Comparison of ENCODE assay signal across 7 cellular contexts in the genomic region with DNA sequence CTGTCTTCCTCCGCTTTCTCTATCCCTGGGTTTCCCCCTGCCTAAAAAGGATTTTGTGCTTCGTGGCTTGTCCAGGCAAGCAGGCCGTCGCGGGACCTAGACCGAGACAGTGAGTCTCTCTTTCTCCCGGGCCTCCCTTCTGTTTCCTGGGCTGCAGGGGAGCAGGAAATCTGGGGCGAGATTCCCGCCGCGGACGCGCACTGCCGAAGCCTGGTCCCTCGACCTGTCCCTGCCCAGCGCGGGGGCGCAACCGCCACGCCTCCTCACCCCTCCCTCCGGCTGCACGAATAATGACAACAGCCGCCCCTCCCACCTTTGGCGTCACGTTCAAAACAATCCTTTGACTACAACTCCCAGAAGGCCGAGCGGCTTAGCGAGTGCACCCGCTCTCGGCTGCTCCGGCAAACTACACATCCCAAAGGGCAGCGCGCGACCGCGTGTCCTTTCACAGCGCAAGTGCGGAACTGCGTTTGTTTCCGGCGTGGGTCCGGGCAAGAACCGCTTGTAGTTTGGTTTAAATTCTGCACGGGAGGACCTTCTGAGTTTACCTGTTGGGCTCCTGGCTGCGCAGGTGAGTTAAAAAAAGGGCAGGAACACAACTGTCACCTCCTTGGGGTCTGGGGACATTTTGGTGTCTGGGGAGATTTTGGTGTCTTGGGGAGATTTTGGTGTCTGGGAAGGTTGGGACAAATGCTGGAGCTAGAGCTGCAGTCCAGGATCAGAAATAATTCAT.
DNase-seq lines count a peak whose midpoint lies in the region; ATAC-seq and TF ChIP-seq lines count a peak whose summit lies in the region.

A gene (plus strand): TSS at position 473 of the 733 bp plus-strand sequence. CDS start 1,715 bp downstream, outside the sequence.

- TF ChIP-seq CTCF in astrocyte of the spinal cord (IDR thresholded peaks at IDR 0.05; ENCODE audit: low read depth, low read length) (no peak), retinal pigment epithelial cell (conservative IDR thresholded peaks at IDR 0.05; ENCODE audit: low read depth, low read length) (no peak)

- DNase-seq in NCI-H2081 (lab: John Stamatoyannopoulos, UW) (peak; percentile 97 to 99), T1000 (lab: John Stamatoyannopoulos, UW) (peak; percentile 96), astrocyte of the spinal cord (ENCODE audit: low read depth, low spot score) (peak; percentile 99), hippocampal formation (lab: John Stamatoyannopoulos, UW) (peak; percentile 99 to 100), retinal pigment epithelial cell (ENCODE audit: low read depth) (peak; percentile 96)

- ATAC-seq in GM18508 (IDR thresholded peaks at IDR 0.05; ENCODE audit: insufficient read depth, unreplicated experiment) (peak; percentile 98), HG03025 (IDR thresholded peaks at IDR 0.05; ENCODE audit: low FRiP score, unreplicated experiment) (peak; percentile 99)

- peak within 1 kb of the TSS; percentile 75 for H3K4me3 ChIP-seq in astrocyte of the spinal cord (ENCODE audit: low read depth, low read length)
- peak within 1 kb of the TSS; percentile 71 for H3K4me3 ChIP-seq in retinal pigment epithelial cell (ENCODE audit: low read length)

- in situ Hi-C loops in astrocyte of the spinal cord (cut with HindIII; ENCODE audit: low sequenced_read_pairs), result no loop called here

Comparison
In these comparisons a context has a peak if more than half of its experiments do, and no peak if none do; other contexts are left out.
1. Peak in every context shown above with its lines: DNase-seq, ATAC-seq and H3K4me3 ChIP-seq.